ENCODE assay signal across 23 cellular contexts in genomic region chr2:162056796-162057399, GRCh38. TPM values are rescaled to one million over a fixed set of nuclear protein-coding genes. Genes with fewer than 3 reads are reported as not detected.
DNase-seq lines count a peak whose midpoint lies in the region; ATAC-seq and TF ChIP-seq lines count a peak whose summit lies in the region.
"Had no signal": no experiment of that assay in that cellular context is flagged by ENCODE, and none has a peak within 500 bp of the region (broad histone marks: within the 10 kb centered on the region; RNA-seq: fewer than 3 reads in every experiment).

No MANE protein-coding gene starts in this region.

- no peak overlapping the region for H3K27ac ChIP-seq in HEK293 (ENCODE audit: extremely low read depth, low read depth, low read length)
- no peak overlapping the region for H3K27ac ChIP-seq in naive thymus-derived CD4-positive, alpha-beta T cell (ENCODE audit: low read depth, low read length)
- H3K27ac ChIP-seq: gastroesophageal sphincter, vagina had no signal

- POLR2A ChIA-PET in HEK293 (lab: Yijun Ruan, JAX) = no interaction called here
- POLR2A ChIA-PET in naive thymus-derived CD4-positive, alpha-beta T cell (lab: Charles Lee) = interaction anchor here (1.0 to 10.2 kb wide), 4 partner anchors 12 to 46 kb away, joined by 4 to 68 read pairs (median 10); partner anchors contain the start of gene DPP4

- DNase-seq in activated T-cell treated with anti-CD3 and anti-CD28 coated beads, Interleukin-2, amount 50 U/mL, for 72 hours = no peak
- DNase-seq in activated T-cell treated with anti-CD3 and anti-CD28 coated beads, Interleukin-2, amount 50 U/mL, for 48 hours = no peak
- DNase-seq in activated T-helper 1 cell treated with anti-CD3 and anti-CD28 coated beads, Interleukin-12 subunit alpha, Interleukin-12 subunit beta, Interleukin-2, Interleukin-4 antibody, amounts not matched to agents 30 ng/mL and 10 ng/mL and 1 ng/mL, durations not matched to agents 14 hours and 24 hours and 36 hours (ENCODE audit: low spot score) = no peak
- DNase-seq in naive thymus-derived CD4-positive, alpha-beta T cell = no peak
- DNase-seq in mesothelial cell of epicardium (ENCODE audit: low spot score in 2 of 2, unreplicated experiment in 2 of 2) = no peak
- DNase-seq: ACHN; activated CD4-positive, alpha-beta T cell treated with anti-CD3 and anti-CD28 coated beads for 1 hour; activated CD8-positive, alpha-beta memory T cell treated with anti-CD3 and anti-CD28 coated beads, Interleukin-2, amount 50 U/mL, for 48 hours; C1 segment of cervical spinal cord; erythroblast; islet precursor cell; Kasumi-1; mucosa of descending colon; NCI-H1048; NCI-H187 treated with DMSO at 0.1 percent for 48 hours; NCI-H2227 treated with DMSO at 0.1 percent for 48 hours had no signal

- H3K36me3 ChIP-seq in HEK293 (ENCODE audit: control insufficient read depth in 2 of 2, insufficient read depth in 1 of 2, low read length in 2 of 2) = no peaks in the 10 kb centered on the region
- H3K36me3 ChIP-seq in naive thymus-derived CD4-positive, alpha-beta T cell (ENCODE audit: control insufficient read depth in 2 of 3, insufficient read depth in 3 of 3, low read length in 3 of 3) = no peaks in the 10 kb centered on the region
- H3K36me3 ChIP-seq: gastroesophageal sphincter, vagina had no signal

- H3K9me3 Mint-ChIP-seq in activated T-cell treated with anti-CD3 and anti-CD28 coated beads, Interleukin-2, amount 50 U/mL, for 72 hours = peaks cover 0 to 7% of the 10 kb centered on the region in 2 donors
- no peaks in the 10 kb centered on the region for H3K9me3 Mint-ChIP-seq in activated T-helper 1 cell treated with anti-CD3 and anti-CD28 coated beads, Interleukin-12 subunit alpha, Interleukin-12 subunit beta, Interleukin-2, Interleukin-4 antibody, amounts not matched to agents 30 ng/mL and 10 ng/mL and 1 ng/mL, durations not matched to agents 14 hours and 24 hours and 36 hours
- peaks cover 0 to 6% (median 0%) of the 10 kb centered on the region in 11 donors for H3K9me3 Mint-ChIP-seq in naive thymus-derived CD4-positive, alpha-beta T cell
- H3K9me3 Mint-ChIP-seq in mesothelial cell of epicardium = peaks cover 18% of the 10 kb centered on the region

- no peaks in the 10 kb centered on the region for H3K4me1 ChIP-seq in HEK293 (ENCODE audit: control insufficient read depth, insufficient read depth, low read length)
- H3K4me1 ChIP-seq in naive thymus-derived CD4-positive, alpha-beta T cell (ENCODE audit: control insufficient read depth in 2 of 2, insufficient read depth in 2 of 2, low read length in 2 of 2) = peaks cover 20 to 29% of the 10 kb centered on the region in 2 donors
- H3K4me1 ChIP-seq: gastroesophageal sphincter had no signal

- peak overlapping the region; percentile 47 for H3K27ac Mint-ChIP-seq in activated T-cell treated with anti-CD3 and anti-CD28 coated beads, Interleukin-2, amount 50 U/mL, for 72 hours
- H3K27ac Mint-ChIP-seq in activated T-helper 1 cell treated with anti-CD3 and anti-CD28 coated beads, Interleukin-12 subunit alpha, Interleukin-12 subunit beta, Interleukin-2, Interleukin-4 antibody, amounts not matched to agents 30 ng/mL and 10 ng/mL and 1 ng/mL, durations not matched to agents 14 hours and 24 hours and 36 hours = peak overlapping the region; percentile 96
- peak overlapping the region in 7 of 9 donors; percentile 37 to 92 (median 84) for H3K27ac Mint-ChIP-seq in naive thymus-derived CD4-positive, alpha-beta T cell
- no peak overlapping the region for H3K27ac Mint-ChIP-seq in mesothelial cell of epicardium
- H3K27ac Mint-ChIP-seq: progenitor cell of endocrine pancreas had no signal

- no peaks in the 10 kb centered on the region for H3K27me3 Mint-ChIP-seq in activated T-cell treated with anti-CD3 and anti-CD28 coated beads, Interleukin-2, amount 50 U/mL, for 72 hours (ENCODE audit: low read depth)
- no peaks in the 10 kb centered on the region for H3K27me3 Mint-ChIP-seq in activated T-helper 1 cell treated with anti-CD3 and anti-CD28 coated beads, Interleukin-12 subunit alpha, Interleukin-12 subunit beta, Interleukin-2, Interleukin-4 antibody, amounts not matched to agents 30 ng/mL and 10 ng/mL and 1 ng/mL, durations not matched to agents 14 hours and 24 hours and 36 hours (ENCODE audit: insufficient read depth)
- H3K27me3 Mint-ChIP-seq in naive thymus-derived CD4-positive, alpha-beta T cell = no peaks in the 10 kb centered on the region
- peaks cover 1% of the 10 kb centered on the region for H3K27me3 Mint-ChIP-seq in mesothelial cell of epicardium (ENCODE audit: low read depth)

- peak overlapping the region; percentile 10 to 83 for H3K4me3 Mint-ChIP-seq in activated T-cell treated with anti-CD3 and anti-CD28 coated beads, Interleukin-2, amount 50 U/mL, for 72 hours
- H3K4me3 Mint-ChIP-seq in activated T-helper 1 cell treated with anti-CD3 and anti-CD28 coated beads, Interleukin-12 subunit alpha, Interleukin-12 subunit beta, Interleukin-2, Interleukin-4 antibody, amounts not matched to agents 30 ng/mL and 10 ng/mL and 1 ng/mL, durations not matched to agents 14 hours and 24 hours and 36 hours = peak overlapping the region; percentile 49
- peak overlapping the region in 6 of 10 donors; percentile 59 to 75 (median 70) for H3K4me3 Mint-ChIP-seq in naive thymus-derived CD4-positive, alpha-beta T cell
- H3K4me3 Mint-ChIP-seq in mesothelial cell of epicardium = no peak overlapping the region

- H3K27me3 ChIP-seq in naive thymus-derived CD4-positive, alpha-beta T cell (ENCODE audit: control insufficient read depth in 2 of 2, insufficient read depth in 2 of 2, low read length in 2 of 2) = no peaks in the 10 kb centered on the region
- H3K27me3 ChIP-seq: gastroesophageal sphincter, vagina had no signal

- H3K4me3 ChIP-seq in HEK293 (ENCODE audit: low read depth, low read length) = no peak overlapping the region
- no peak overlapping the region for H3K4me3 ChIP-seq in naive thymus-derived CD4-positive, alpha-beta T cell (ENCODE audit: low read length)
- H3K4me3 ChIP-seq: gastroesophageal sphincter, mucosa of descending colon, vagina had no signal

- no peaks in the 10 kb centered on the region for H3K9me3 ChIP-seq in HEK293 (ENCODE audit: control insufficient read depth, insufficient read depth, low read depth, low read length)
- H3K9me3 ChIP-seq in naive thymus-derived CD4-positive, alpha-beta T cell (ENCODE audit: control insufficient read depth in 2 of 3, low read length in 3 of 3) = no peaks in the 10 kb centered on the region
- H3K9me3 ChIP-seq: vagina had no signal

- ATAC-seq in activated T-cell treated with anti-CD3 and anti-CD28 coated beads, Interleukin-2, amount 50 U/mL, for 72 hours (replicated peaks in 1 of 2) = peak in 1 of 2 donors; percentile 16
- ATAC-seq in naive thymus-derived CD4-positive, alpha-beta T cell = no peak
- ATAC-seq in HG02678 (IDR thresholded peaks at IDR 0.05; ENCODE audit: unreplicated experiment) = no peak
- ATAC-seq in HG03139 (IDR thresholded peaks at IDR 0.05; ENCODE audit: unreplicated experiment) = no peak
- ATAC-seq: gastroesophageal sphincter, mucosa of descending colon, Right ventricle myocardium inferior had no signal

- intact Hi-C loops in activated T-helper 1 cell treated with anti-CD3 and anti-CD28 coated beads, Interleukin-12 subunit alpha, Interleukin-12 subunit beta, Interleukin-2, Interleukin-4 antibody, amounts not matched to agents 30 ng/mL and 10 ng/mL and 1 ng/mL, durations not matched to agents 14 hours and 24 hours and 36 hours (cut with micrococcal nuclease) = loop anchor here (1.0 to 10.0 kb wide), 5 partner anchors 20 to 982 kb away; partner anchors contain the start of genes PSMD14 and TANK
- intact Hi-C loops in naive thymus-derived CD4-positive, alpha-beta T cell (cut with micrococcal nuclease) = loop anchor here (5.0 kb wide), 3 partner anchors 65 to 815 kb away; partner anchors contain the start of gene IFIH1 (in 1 of the 2)

- TF ChIP-seq CTCF in HEK293 (tag by site-specific recombination; IDR thresholded peaks at IDR 0.05) (no peak), mesothelial cell of epicardium (IDR thresholded peaks at IDR 0.05; ENCODE audit: unreplicated experiment) (no peak)

- CTCF ChIA-PET in HEK293 (lab: Yijun Ruan, JAX) = no interaction called here
- CTCF ChIA-PET in naive thymus-derived CD4-positive, alpha-beta T cell (lab: Charles Lee) = interaction anchor here (0.6 to 1.5 kb wide), 4 partner anchors 9 to 54 kb away, joined by 3 to 7 read pairs (median 3); partner anchors contain the start of gene DPP4

- peaks cover 15 to 28% of the 10 kb centered on the region in 2 donors for H3K36me3 Mint-ChIP-seq in activated T-cell treated with anti-CD3 and anti-CD28 coated beads, Interleukin-2, amount 50 U/mL, for 72 hours (ENCODE audit: insufficient read depth in 2 of 2)
- H3K36me3 Mint-ChIP-seq in activated T-helper 1 cell treated with anti-CD3 and anti-CD28 coated beads, Interleukin-12 subunit alpha, Interleukin-12 subunit beta, Interleukin-2, Interleukin-4 antibody, amounts not matched to agents 30 ng/mL and 10 ng/mL and 1 ng/mL, durations not matched to agents 14 hours and 24 hours and 36 hours (ENCODE audit: low read depth) = peaks cover 56% of the 10 kb centered on the region
- peaks cover 5 to 61% (median 23%) of the 10 kb centered on the region in 5 donors for H3K36me3 Mint-ChIP-seq in naive thymus-derived CD4-positive, alpha-beta T cell
- peaks cover 7% of the 10 kb centered on the region for H3K36me3 Mint-ChIP-seq in mesothelial cell of epicardium

- H3K4me1 Mint-ChIP-seq in activated T-cell treated with anti-CD3 and anti-CD28 coated beads, Interleukin-2, amount 50 U/mL, for 72 hours (ENCODE audit: low read depth) = peaks cover 72% of the 10 kb centered on the region
- peaks cover 93% of the 10 kb centered on the region for H3K4me1 Mint-ChIP-seq in activated T-helper 1 cell treated with anti-CD3 and anti-CD28 coated beads, Interleukin-12 subunit alpha, Interleukin-12 subunit beta, Interleukin-2, Interleukin-4 antibody, amounts not matched to agents 30 ng/mL and 10 ng/mL and 1 ng/mL, durations not matched to agents 14 hours and 24 hours and 36 hours (ENCODE audit: low read depth)
- peaks cover 20 to 90% (median 79%) of the 10 kb centered on the region in 7 donors for H3K4me1 Mint-ChIP-seq in naive thymus-derived CD4-positive, alpha-beta T cell
- H3K4me1 Mint-ChIP-seq in mesothelial cell of epicardium = no peaks in the 10 kb centered on the region

TF ChIP-seq in HEK293, 187 proteins besides CTCF, POLR2A, EP300 and RAD21:
- TF ChIP-seq ZNF239 (tag by site-specific recombination; IDR thresholded peaks at IDR 0.05) (no peak), REPIN1 (tag by site-specific recombination; IDR thresholded peaks at IDR 0.05; ENCODE audit: low read depth) (no peak), SETDB1 (IDR thresholded peaks at IDR 0.05; ENCODE audit: insufficient read length, low read length) (peak; percentile 94)

RNA-seq across cellular contexts. Expression of gene DPP4, which starts 17.1 kb away (rescaled TPM):
- total RNA-seq in activated T-cell treated with anti-CD3 and anti-CD28 coated beads, Interleukin-2, amount 50 U/mL, for 72 hours = 10 to 100 TPM; 37.6 to 52.9 TPM
- total RNA-seq in activated T-helper 1 cell treated with anti-CD3 and anti-CD28 coated beads, Interleukin-12 subunit alpha, Interleukin-12 subunit beta, Interleukin-2, Interleukin-4 antibody, amounts not matched to agents 30 ng/mL and 10 ng/mL and 1 ng/mL, durations not matched to agents 14 hours and 24 hours and 36 hours = 94.4 and 99.9 TPM in 2 replicates
- 100 to 1,000 TPM in 1 of 5 experiments, 10 to 100 TPM in 4; 35.7 to 188 (median 41.6) TPM for total RNA-seq in naive thymus-derived CD4-positive, alpha-beta T cell
- polyA plus RNA-seq in naive thymus-derived CD4-positive, alpha-beta T cell = 10 to 100 TPM; 77.4 to 88.9 TPM
- total RNA-seq in mesothelial cell of epicardium = 7.2 to 8.2 TPM (median 7.6 TPM) in 3 replicates
